Comparison of ENCODE assay signal across 11 cellular contexts in the genomic region with DNA sequence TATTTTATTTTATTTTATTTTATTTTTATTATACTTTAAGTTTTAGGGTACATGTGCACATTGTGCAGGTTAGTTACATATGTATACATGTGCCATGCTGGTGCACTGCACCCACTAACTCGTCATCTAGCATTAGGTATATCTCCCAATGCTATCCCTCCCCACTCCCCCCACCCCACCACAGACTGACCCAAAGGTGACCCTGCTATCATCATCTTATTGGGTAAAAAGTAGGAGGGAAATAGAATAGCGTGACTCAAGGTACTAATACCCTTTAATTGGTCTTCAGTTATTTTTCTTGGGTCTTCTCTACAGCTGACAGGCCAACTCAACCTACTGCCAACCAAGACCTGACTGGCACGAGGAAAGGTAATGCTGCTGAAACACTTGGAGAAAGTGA. TPM values are rescaled to one million over a fixed set of nuclear protein-coding genes. Genes with fewer than 3 reads are reported as not detected.
"Had no signal": no experiment of that assay in that cellular context is flagged by ENCODE, and none has a peak within 500 bp of the region (broad histone marks: within the 10 kb centered on the region; RNA-seq: fewer than 3 reads in every experiment).

A gene with protein sequence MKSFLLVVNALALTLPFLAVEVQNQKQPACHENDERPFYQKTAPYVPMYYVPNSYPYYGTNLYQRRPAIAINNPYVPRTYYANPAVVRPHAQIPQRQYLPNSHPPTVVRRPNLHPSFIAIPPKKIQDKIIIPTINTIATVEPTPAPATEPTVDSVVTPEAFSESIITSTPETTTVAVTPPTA (plus strand): TSS at position 301 of the 400 bp plus-strand sequence. CDS start 2,223 bp downstream, outside the sequence.

RNA-seq across cellular contexts. Expression of the gene that starts here (rescaled TPM):
- total RNA-seq: OCI-LY7, PC-3, PC-9, Peyer's patch, Right ventricle myocardium inferior, Right ventricle myocardium superior, RPMI7951, SJCRH30, SJSA1, SK-MEL-5 had no signal
- polyA plus RNA-seq: SK-N-SH had no signal
